8 cellular contexts compared by ENCODE assay signal in the genomic region with DNA sequence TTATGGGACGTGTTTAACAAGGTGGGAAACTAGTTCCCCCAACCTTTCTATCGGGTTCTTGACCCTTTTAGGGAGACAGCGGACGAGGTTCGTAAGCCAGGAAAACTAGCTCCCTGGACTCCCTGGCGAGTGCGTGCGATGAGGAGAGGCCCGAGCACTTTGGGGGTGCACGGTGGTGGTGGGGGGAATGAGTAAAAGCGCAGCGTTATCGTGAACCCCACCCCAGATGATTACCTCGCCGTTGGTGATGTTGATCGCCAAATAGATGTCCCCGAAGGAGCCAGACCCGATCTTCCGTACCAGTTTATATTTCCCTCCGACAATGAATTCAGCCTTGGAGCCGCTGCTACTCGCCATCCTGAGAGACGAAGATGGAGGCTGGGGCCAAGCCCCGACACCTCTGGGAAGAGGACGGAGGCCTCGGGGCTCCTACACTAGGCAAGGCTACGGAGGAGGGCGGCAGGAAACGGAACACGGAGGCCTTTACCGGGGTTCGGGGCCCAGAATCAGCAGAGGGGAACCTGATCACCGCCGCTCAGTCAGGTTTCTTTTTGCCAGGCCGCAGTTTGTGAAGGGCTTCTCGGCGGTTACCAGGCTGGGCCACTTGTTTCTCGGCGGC. TPM values are rescaled to one million over a fixed set of nuclear protein-coding genes. Genes with fewer than 3 reads are reported as not detected.
DNase-seq lines count a peak whose midpoint lies in the region; ATAC-seq and TF ChIP-seq lines count a peak whose summit lies in the region.

No MANE protein-coding gene starts in this region.

- peak overlapping the region; percentile 96 for H3K4me3 Mint-ChIP-seq in activated T-helper 2 cell treated with anti-CD3 and anti-CD28 coated beads, Interferon-gamma antibody, Interleukin-2, Interleukin-4, amounts not matched to agents 10 μg/mL and 5 μg/mL and 100 μg/mL, durations not matched to agents 14 hours and 24 hours and 36 hours (ENCODE audit: low read depth)

- peaks cover 23% of the 10 kb centered on the region for H3K4me1 Mint-ChIP-seq in activated T-helper 2 cell treated with anti-CD3 and anti-CD28 coated beads, Interferon-gamma antibody, Interleukin-2, Interleukin-4, amounts not matched to agents 10 μg/mL and 5 μg/mL and 100 μg/mL, durations not matched to agents 14 hours and 24 hours and 36 hours (ENCODE audit: low read depth)

- peak overlapping the region; percentile 100 for H3K27ac Mint-ChIP-seq in activated T-helper 2 cell treated with anti-CD3 and anti-CD28 coated beads, Interferon-gamma antibody, Interleukin-2, Interleukin-4, amounts not matched to agents 10 μg/mL and 5 μg/mL and 100 μg/mL, durations not matched to agents 14 hours and 24 hours and 36 hours

- peaks cover 47% of the 10 kb centered on the region for H3K36me3 Mint-ChIP-seq in activated T-helper 2 cell treated with anti-CD3 and anti-CD28 coated beads, Interferon-gamma antibody, Interleukin-2, Interleukin-4, amounts not matched to agents 10 μg/mL and 5 μg/mL and 100 μg/mL, durations not matched to agents 14 hours and 24 hours and 36 hours (ENCODE audit: low read depth)

- no peak for TF ChIP-seq CTCF in gastrocnemius medialis (IDR thresholded peaks at IDR 0.05 in 4 of 5, conservative IDR thresholded peaks at IDR 0.05 in 1 of 5)

- intact Hi-C loops in activated T-helper 2 cell treated with anti-CD3 and anti-CD28 coated beads, Interferon-gamma antibody, Interleukin-2, Interleukin-4, amounts not matched to agents 10 μg/mL and 5 μg/mL and 100 μg/mL, durations not matched to agents 14 hours and 24 hours and 36 hours (cut with micrococcal nuclease): loop anchor here (1.0 to 2.0 kb wide), 5 partner anchors 12 to 450 kb away; a partner anchor contains a TSS
- intact Hi-C loops in left ventricle myocardium superior (cut with micrococcal nuclease): loop anchor here (5.0 kb wide), 1 partner anchor 108 kb away; no protein-coding TSS in a partner anchor
- intact Hi-C loops in gastrocnemius medialis (cut with DNase I; ENCODE audit: low total_unique reads): loop anchor here (1.0 to 10.0 kb wide), 5 partner anchors 38 to 396 kb away; a partner anchor contains a TSS

- no peak for TF ChIP-seq POLR2A in gastrocnemius medialis (IDR thresholded peaks at IDR 0.05)

- H3K36me3 ChIP-seq in gastrocnemius medialis: peaks cover 0 to 16% of the 10 kb centered on the region in 2 donors

- no peaks in the 10 kb centered on the region for H3K9me3 Mint-ChIP-seq in activated T-helper 2 cell treated with anti-CD3 and anti-CD28 coated beads, Interferon-gamma antibody, Interleukin-2, Interleukin-4, amounts not matched to agents 10 μg/mL and 5 μg/mL and 100 μg/mL, durations not matched to agents 14 hours and 24 hours and 36 hours

- DNase-seq in activated CD4-positive, alpha-beta T cell treated with anti-CD3 and anti-CD28 coated beads for 48 hours: peak; percentile 36
- no peak for DNase-seq in activated CD4-positive, alpha-beta T cell treated with anti-CD3 and anti-CD28 coated beads for 1 hour
- DNase-seq in activated T-helper 2 cell treated with anti-CD3 and anti-CD28 coated beads, Interferon-gamma antibody, Interleukin-2, Interleukin-4, amounts not matched to agents 10 μg/mL and 5 μg/mL and 100 μg/mL, durations not matched to agents 14 hours and 24 hours and 36 hours (ENCODE audit: low spot score): no peak
- DNase-seq in left ventricle myocardium superior (no peak), gastrocnemius medialis (no peak), DMS79 treated with DMSO at 0.1 percent for 48 hours (lab: John Stamatoyannopoulos, UW) (no peak)

- ATAC-seq in HG03354 (IDR thresholded peaks at IDR 0.05; ENCODE audit: poor library complexity, severe bottlenecking, unreplicated experiment): peak; percentile 13
- peak; percentile 21 for ATAC-seq in left ventricle myocardium superior
- ATAC-seq in gastrocnemius medialis: peak; percentile 22 to 25
- no peak for ATAC-seq in HG02759 (IDR thresholded peaks at IDR 0.05; ENCODE audit: unreplicated experiment)

- peaks cover 42 to 44% of the 10 kb centered on the region in 2 donors for H3K4me1 ChIP-seq in gastrocnemius medialis

- H3K9me3 ChIP-seq in gastrocnemius medialis: no peaks in the 10 kb centered on the region

- peak overlapping the region; percentile 99 to 100 (median 99) for H3K27ac ChIP-seq in gastrocnemius medialis

- no peaks in the 10 kb centered on the region for H3K27me3 ChIP-seq in gastrocnemius medialis

- in situ Hi-C loops in gastrocnemius medialis (cut with MboI; ENCODE audit: low sequenced_read_pairs in 4 of 4): loop anchor here in 3 of 4 donors (5.0 to 25.0 kb wide), 4 partner anchors 93 to 413 kb away; a partner anchor contains a TSS

- H3K4me3 ChIP-seq in gastrocnemius medialis: peak overlapping the region; percentile 85 to 99 (median 96)

- no peaks in the 10 kb centered on the region for H3K27me3 Mint-ChIP-seq in activated T-helper 2 cell treated with anti-CD3 and anti-CD28 coated beads, Interferon-gamma antibody, Interleukin-2, Interleukin-4, amounts not matched to agents 10 μg/mL and 5 μg/mL and 100 μg/mL, durations not matched to agents 14 hours and 24 hours and 36 hours (ENCODE audit: low read depth)

RNA-seq across cellular contexts. Expression of a gene that starts 0.5 kb away (rescaled TPM):
- 176 and 194 TPM in 2 replicates for total RNA-seq in activated T-helper 2 cell treated with anti-CD3 and anti-CD28 coated beads, Interferon-gamma antibody, Interleukin-2, Interleukin-4, amounts not matched to agents 10 μg/mL and 5 μg/mL and 100 μg/mL, durations not matched to agents 14 hours and 24 hours and 36 hours
- 214 TPM for total RNA-seq in left ventricle myocardium superior
- 100 to 1,000 TPM; 157 to 252 (median 215) TPM for total RNA-seq in gastrocnemius medialis

RNA-seq across cellular contexts. Expression of a gene that starts 30.6 kb away (rescaled TPM):
- 1.1 and 1.6 TPM in 2 replicates for total RNA-seq in activated T-helper 2 cell treated with anti-CD3 and anti-CD28 coated beads, Interferon-gamma antibody, Interleukin-2, Interleukin-4, amounts not matched to agents 10 μg/mL and 5 μg/mL and 100 μg/mL, durations not matched to agents 14 hours and 24 hours and 36 hours
- 32.8 TPM for total RNA-seq in left ventricle myocardium superior
- total RNA-seq in gastrocnemius medialis: 10 to 100 TPM in 3 of 4 donors, 1 to 10 TPM in 1; 9.5 to 28.6 (median 21.0) TPM
